Comparison of ENCODE assay signal across 10 cellular contexts in genomic region chr5:16179511-16179935, GRCh38. TPM values are rescaled to one million over a fixed set of nuclear protein-coding genes. Genes with fewer than 3 reads are reported as not detected.
DNase-seq lines count a peak whose midpoint lies in the region; ATAC-seq, FAIRE-seq and TF ChIP-seq lines count a peak whose summit lies in the region.
"Had no signal": no experiment of that assay in that cellular context is flagged by ENCODE, and none has a peak within 500 bp of the region (broad histone marks: within the 10 kb centered on the region; RNA-seq: fewer than 3 reads in every experiment).

Gene MARCHF11, minus strand, starts transcription at chr5:16179791. Its CDS starts 216 bp downstream, at chr5:16179575.

- no peak for TF ChIP-seq CTCF in heart left ventricle (IDR thresholded peaks at IDR 0.05)
- TF ChIP-seq CTCF in astrocyte (IDR thresholded peaks at IDR 0.05; ENCODE audit: insufficient read depth, low read depth, low read length), result no peak
- no peak for TF ChIP-seq CTCF in kidney (IDR thresholded peaks at IDR 0.05; ENCODE audit: borderline replicate concordance, extremely low read depth, insufficient read depth)

- H3K27me3 ChIP-seq in heart left ventricle (peaks cover 5 to 48% (median 21%) of the 10 kb centered on the region in 9 donors), astrocyte (ENCODE audit: insufficient read depth, low read length) (peaks cover 28% of the 10 kb centered on the region)

- no peak within 1 kb of the TSS for H3K27ac Mint-ChIP-seq in astrocyte (ENCODE audit: unreplicated experiment)
- no peak within 1 kb of the TSS for H3K27ac Mint-ChIP-seq in stimulated activated effector memory CD8-positive, alpha-beta T cell treated with anti-CD3 and anti-CD28 coated beads, Interleukin-12 subunit alpha, Interleukin-12 subunit beta, amount 100 ng/mL, for 72 hours

- peak within 1 kb of the TSS; percentile 33 for H2AFZ ChIP-seq in astrocyte (ENCODE audit: low read depth, low read length)

- H3K27ac ChIP-seq in heart left ventricle (no peak within 1 kb of the TSS), astrocyte (ENCODE audit: low read depth, low read length) (no peak within 1 kb of the TSS), kidney (ENCODE audit: low read depth in 2 of 2, low read length in 2 of 2) (no peak within 1 kb of the TSS)

- no peak for TF ChIP-seq POLR2A in heart left ventricle (IDR thresholded peaks at IDR 0.05)

- WGBS in heart left ventricle, 4 donors, result 0 to 4% (median 3%) methylated on average over 33 to 59 of the region's 59 CpGs; no CpG with 5 or more reads in 1 of the 4 donors

- H3K36me3 Mint-ChIP-seq in astrocyte (ENCODE audit: low read depth, unreplicated experiment), result no peaks in the 10 kb centered on the region
- no peaks in the 10 kb centered on the region for H3K36me3 Mint-ChIP-seq in stimulated activated effector memory CD8-positive, alpha-beta T cell treated with anti-CD3 and anti-CD28 coated beads, Interleukin-12 subunit alpha, Interleukin-12 subunit beta, amount 100 ng/mL, for 72 hours

- FAIRE-seq in astrocyte (lab: Jason Lieb, UNC) (no peak), kidney (lab: Jason Lieb, UNC) (no peak)

- peak within 1 kb of the TSS; percentile 82 for H3K4me2 ChIP-seq in astrocyte (ENCODE audit: low read length)

- H3K9me3 ChIP-seq in heart left ventricle, result no peaks in the 10 kb centered on the region
- peaks cover 1% of the 10 kb centered on the region for H3K9me3 ChIP-seq in astrocyte (ENCODE audit: insufficient read depth, low read depth, low read length)
- H3K9me3 ChIP-seq in kidney (ENCODE audit: control insufficient read depth in 1 of 2, low read length in 2 of 2), result no peaks in the 10 kb centered on the region

- DNase-seq in heart left ventricle, result peak in 1 of 5 donors; percentile 29
- DNase-seq in cardiac septum (ENCODE audit: low spot score), result no peak
- no peak for DNase-seq in astrocyte (ENCODE audit: low read depth)
- DNase-seq in kidney, result peak; percentile 51
- DNase-seq in cerebellum (ENCODE audit: low spot score), result no peak
- DNase-seq in stimulated activated effector memory CD8-positive, alpha-beta T cell treated with anti-CD3 and anti-CD28 coated beads, Interleukin-12 subunit alpha, Interleukin-12 subunit beta, amount 100 ng/mL, for 72 hours (ENCODE audit: low spot score in 2 of 2), result no peak
- DNase-seq: CD8-positive, alpha-beta memory T cell had no signal

- H3K4me1 ChIP-seq in heart left ventricle (peaks cover 0 to 10% (median 0%) of the 10 kb centered on the region in 12 donors), astrocyte (ENCODE audit: insufficient read depth, low read length) (no peaks in the 10 kb centered on the region), kidney (ENCODE audit: control insufficient read depth in 1 of 2, insufficient read depth in 1 of 2, low read depth in 1 of 2, low read length in 2 of 2) (no peaks in the 10 kb centered on the region)

- H3K79me2 ChIP-seq in astrocyte (ENCODE audit: insufficient read depth, low read length), result no peaks in the 10 kb centered on the region

- peaks cover 60% of the 10 kb centered on the region for H3K27me3 Mint-ChIP-seq in astrocyte (ENCODE audit: low read depth, unreplicated experiment)

- intact Hi-C loops in heart left ventricle (cut with DNase I), result loop anchor here in 5 of 10 donors (5.0 to 10.0 kb wide), 2 partner anchors 265 to 278 kb away; no protein-coding TSS in a partner anchor
- intact Hi-C loops in cardiac septum (cut with DNase I), result loop anchor here (5.0 kb wide), 1 partner anchor 273 kb away; no protein-coding TSS in a partner anchor
- intact Hi-C loops in kidney (cut with DNase I), result no loop called here

- peaks cover 2% of the 10 kb centered on the region for H3K9me3 Mint-ChIP-seq in astrocyte (ENCODE audit: unreplicated experiment)
- H3K9me3 Mint-ChIP-seq in stimulated activated effector memory CD8-positive, alpha-beta T cell treated with anti-CD3 and anti-CD28 coated beads, Interleukin-12 subunit alpha, Interleukin-12 subunit beta, amount 100 ng/mL, for 72 hours, result peaks cover 10% of the 10 kb centered on the region

- peak within 1 kb of the TSS; percentile 77 for H3K4me3 Mint-ChIP-seq in astrocyte (ENCODE audit: unreplicated experiment)
- no peak within 1 kb of the TSS for H3K4me3 Mint-ChIP-seq in stimulated activated effector memory CD8-positive, alpha-beta T cell treated with anti-CD3 and anti-CD28 coated beads, Interleukin-12 subunit alpha, Interleukin-12 subunit beta, amount 100 ng/mL, for 72 hours

- no peaks in the 10 kb centered on the region for H3K4me1 Mint-ChIP-seq in astrocyte (ENCODE audit: low read depth, unreplicated experiment)
- peaks cover 4% of the 10 kb centered on the region for H3K4me1 Mint-ChIP-seq in stimulated activated effector memory CD8-positive, alpha-beta T cell treated with anti-CD3 and anti-CD28 coated beads, Interleukin-12 subunit alpha, Interleukin-12 subunit beta, amount 100 ng/mL, for 72 hours

- H3K36me3 ChIP-seq in heart left ventricle, result no peaks in the 10 kb centered on the region
- no peaks in the 10 kb centered on the region for H3K36me3 ChIP-seq in astrocyte (ENCODE audit: insufficient read depth, low read length)
- no peaks in the 10 kb centered on the region for H3K36me3 ChIP-seq in kidney (ENCODE audit: control insufficient read depth in 1 of 2, insufficient read depth in 2 of 2, low read length in 2 of 2)

- no peak within 1 kb of the TSS for H3K9ac ChIP-seq in astrocyte (ENCODE audit: low read length)
- no peak within 1 kb of the TSS for H3K9ac ChIP-seq in kidney (ENCODE audit: low read length in 2 of 2)

- ATAC-seq in heart left ventricle (peak in 1 of 4 donors; percentile 29), HG03097 (IDR thresholded peaks at IDR 0.05; ENCODE audit: low FRiP score, unreplicated experiment) (no peak), HG03135 (IDR thresholded peaks at IDR 0.05; ENCODE audit: unreplicated experiment) (no peak)
- ATAC-seq in stimulated activated effector memory CD8-positive, alpha-beta T cell treated with anti-CD3 and anti-CD28 coated beads, Interleukin-12 subunit alpha, Interleukin-12 subunit beta, amount 100 ng/mL, for 72 hours, result no peak
- ATAC-seq: T-cell had no signal

- H4K20me1 ChIP-seq in astrocyte (ENCODE audit: insufficient read depth, low read length), result no peaks in the 10 kb centered on the region

- H3K4me3 ChIP-seq in heart left ventricle (peak within 1 kb of the TSS; percentile 5 to 55 (median 41)), astrocyte (ENCODE audit: insufficient read depth, low read depth, low read length) (peak within 1 kb of the TSS; percentile 44), kidney (ENCODE audit: low read length in 2 of 2) (no peak within 1 kb of the TSS)

RNA-seq across cellular contexts. Expression of gene MARCHF11, which starts in this region (rescaled TPM):
- total RNA-seq in heart left ventricle (1 to 10 TPM; 1.0 to 7.1 (median 2.3) TPM), cardiac septum (1.3 TPM), astrocyte (0.79 TPM in 1 of 2 replicates, not detected in the other), kidney (not detected), cerebellum (1.6 TPM)
- polyA plus RNA-seq in heart left ventricle (1 to 10 TPM in 1 of 2 donors, under 1 TPM in 1; 0.36 to 7.0 TPM), kidney (ENCODE audit: insufficient read depth, low read depth, low replicate concordance) (0.47 TPM)
- total RNA-seq: CD8-positive, alpha-beta memory T cell; T-cell had no signal
- polyA plus RNA-seq: CD8-positive, alpha-beta memory T cell had no signal

Comparison
In these comparisons a context has a peak if more than half of its experiments do, and no peak if none do; other contexts are left out.
1. Peak in DNase-seq in kidney; RNA of the gene not detected or under 1 TPM.
2. H3K4me3 ChIP-seq: peak in heart left ventricle (12 of 12) and astrocyte (single experiment); none in kidney (0 of 2).